10 cellular contexts compared by ENCODE assay signal in the genomic region with DNA sequence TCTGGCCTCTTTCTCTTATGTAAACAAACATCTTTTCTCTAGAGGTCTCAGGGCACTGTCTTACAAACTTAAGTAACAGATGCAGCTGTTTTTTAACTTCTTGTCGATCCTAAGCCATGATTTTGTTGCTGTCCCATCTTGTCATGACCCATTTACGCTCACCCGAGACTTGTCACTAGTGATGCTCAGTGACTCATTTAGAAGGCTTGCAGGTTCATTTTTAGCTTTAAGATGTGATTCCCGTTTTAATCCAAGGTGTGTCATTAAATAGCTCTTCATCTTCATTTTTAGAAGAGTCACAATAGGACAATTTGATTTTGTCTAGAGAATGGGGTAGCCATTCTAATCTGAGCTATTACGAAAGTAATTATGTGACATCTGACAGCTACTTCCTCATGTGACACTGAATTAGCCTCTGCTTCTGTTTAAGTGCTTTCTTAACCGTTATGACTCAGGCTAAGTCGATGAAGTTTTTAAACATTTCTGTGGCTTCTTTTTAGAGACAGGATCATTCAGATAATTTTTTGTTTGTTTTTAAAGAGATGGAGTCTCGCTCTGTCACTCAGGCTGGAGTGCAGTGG. TPM values are rescaled to one million over a fixed set of nuclear protein-coding genes. Genes with fewer than 3 reads are reported as not detected.
A peak's percentile ranks its signal among the peaks of the same experiment; 100 is the strongest.
DNase-seq lines count a peak whose midpoint lies in the region; ATAC-seq and TF ChIP-seq lines count a peak whose summit lies in the region.
"Had no signal": no experiment of that assay in that cellular context is flagged by ENCODE, and none has a peak within 500 bp of the region (broad histone marks: within the 10 kb centered on the region; RNA-seq: fewer than 3 reads in every experiment).

No MANE protein-coding gene starts in this region.

- H3K4me2 ChIP-seq in smooth muscle cell, result peak overlapping the region; percentile 45

- peak overlapping the region; percentile 2 for H3K27ac Mint-ChIP-seq in activated CD4-positive, alpha-beta memory T cell treated with anti-CD3 and anti-CD28 coated beads for 36 hours

- H2AFZ ChIP-seq in smooth muscle cell (ENCODE audit: low read depth), result no peak overlapping the region

- H3K9me3 ChIP-seq in smooth muscle cell (replicated peaks; ENCODE audit: low read depth), result no peaks in the 10 kb centered on the region

- TF ChIP-seq CTCF in smooth muscle cell (IDR thresholded peaks at IDR 0.05; ENCODE audit: borderline replicate concordance, insufficient read depth, poor library complexity, severe bottlenecking), result no peak

- H3K27me3 Mint-ChIP-seq in activated CD4-positive, alpha-beta memory T cell treated with anti-CD3 and anti-CD28 coated beads for 36 hours, result no peaks in the 10 kb centered on the region

- POLR2A ChIA-PET in activated CD4-positive, alpha-beta memory T cell treated with anti-CD3 and anti-CD28 coated beads for 36 hours (lab: Charles Lee), result no interaction called here

- H3F3A ChIP-seq in smooth muscle cell (ENCODE audit: low read depth), result peaks cover 17% of the 10 kb centered on the region

- no peak overlapping the region for H3K4me3 ChIP-seq in smooth muscle cell
- H3K4me3 ChIP-seq: lung had no signal

- H3K9ac ChIP-seq in smooth muscle cell (ENCODE audit: low read depth), result no peak overlapping the region

- CTCF ChIA-PET in activated CD4-positive, alpha-beta memory T cell treated with anti-CD3 and anti-CD28 coated beads for 36 hours (lab: Charles Lee), result interaction anchor here (0.6 kb wide), 1 partner anchor 83 kb away, joined by 3 read pairs; no protein-coding TSS in a partner anchor

- WGBS in smooth muscle cell (ENCODE audit: low lambda C conversion rate), result 14% methylated on average over 8 of the region's 8 CpGs

- no peaks in the 10 kb centered on the region for H3K79me2 ChIP-seq in smooth muscle cell (ENCODE audit: low read depth)

- H3K4me1 Mint-ChIP-seq in activated CD4-positive, alpha-beta memory T cell treated with anti-CD3 and anti-CD28 coated beads for 36 hours (ENCODE audit: low read depth), result peaks cover 6% of the 10 kb centered on the region

- no peaks in the 10 kb centered on the region for H3K9me3 Mint-ChIP-seq in activated CD4-positive, alpha-beta memory T cell treated with anti-CD3 and anti-CD28 coated beads for 36 hours

- no peak overlapping the region for H3K4me3 Mint-ChIP-seq in activated CD4-positive, alpha-beta memory T cell treated with anti-CD3 and anti-CD28 coated beads for 36 hours

- H3K4me1 ChIP-seq in smooth muscle cell (ENCODE audit: low read depth), result peaks cover 5% of the 10 kb centered on the region

- H3K27ac ChIP-seq in smooth muscle cell (ENCODE audit: low read depth), result peak overlapping the region; percentile 65
- H3K27ac ChIP-seq: VCaP had no signal

- no peaks in the 10 kb centered on the region for H3K36me3 ChIP-seq in smooth muscle cell (ENCODE audit: low read depth)

- DNase-seq in NCI-H2227 treated with DMSO at 0.1 percent for 48 hours (lab: John Stamatoyannopoulos, UW) (peak; percentile 4), NCI-H2227 (lab: John Stamatoyannopoulos, UW; ENCODE audit: unreplicated experiment) (no peak), smooth muscle cell (lab: John Stamatoyannopoulos, UW; ENCODE audit: unreplicated experiment) (no peak), NCI-H526 (lab: John Stamatoyannopoulos, UW) (no peak), DMS 273 treated with DMSO at 0.1 percent for 48 hours (lab: John Stamatoyannopoulos, UW) (no peak), NCI-H146 (lab: John Stamatoyannopoulos, UW) (no peak)
- DNase-seq in activated CD4-positive, alpha-beta memory T cell treated with anti-CD3 and anti-CD28 coated beads for 36 hours, result no peak

- peak; percentile 56 for ATAC-seq in HG03159 (IDR thresholded peaks at IDR 0.05; ENCODE audit: unreplicated experiment)

- H4K20me1 ChIP-seq in smooth muscle cell (ENCODE audit: low read depth), result no peaks in the 10 kb centered on the region

- intact Hi-C loops in activated CD4-positive, alpha-beta memory T cell treated with anti-CD3 and anti-CD28 coated beads for 36 hours (cut with micrococcal nuclease), result no loop called here

- H3K27me3 ChIP-seq in smooth muscle cell (ENCODE audit: low read depth), result no peaks in the 10 kb centered on the region

- H3K36me3 Mint-ChIP-seq in activated CD4-positive, alpha-beta memory T cell treated with anti-CD3 and anti-CD28 coated beads for 36 hours, result no peaks in the 10 kb centered on the region

RNA-seq across cellular contexts. Expression of a gene that starts 42.7 kb away (rescaled TPM):
- not detected for total RNA-seq in activated CD4-positive, alpha-beta memory T cell treated with anti-CD3 and anti-CD28 coated beads for 36 hours
- total RNA-seq in smooth muscle cell, result not detected in 2 replicates
- polyA plus RNA-seq in smooth muscle cell, result 0.22 and 1.1 TPM in 2 replicates

RNA-seq across cellular contexts. Expression of a gene that starts 48.7 kb away (rescaled TPM):
- 10 to 100 TPM; 55.3 to 61.2 TPM for total RNA-seq in activated CD4-positive, alpha-beta memory T cell treated with anti-CD3 and anti-CD28 coated beads for 36 hours
- total RNA-seq in smooth muscle cell, result 6.9 and 8.0 TPM in 2 replicates
- polyA plus RNA-seq in smooth muscle cell, result 12.5 and 20.4 TPM in 2 replicates
